Comparison of ENCODE assay signal across 8 cellular contexts in genomic region chr3:112560330-112560729, GRCh38. TPM values are rescaled to one million over a fixed set of nuclear protein-coding genes. Genes with fewer than 3 reads are reported as not detected.
DNase-seq lines count a peak whose midpoint lies in the region; ATAC-seq and TF ChIP-seq lines count a peak whose summit lies in the region.

No MANE protein-coding gene starts in this region.

- peaks cover 30 to 68% (median 50%) of the 10 kb centered on the region in 4 donors for H3K4me1 Mint-ChIP-seq in CD4-positive, alpha-beta memory T cell

- H3K9me3 Mint-ChIP-seq in CD4-positive, alpha-beta memory T cell = peaks cover 0 to 4% (median 0%) of the 10 kb centered on the region in 8 donors

- H3K27me3 Mint-ChIP-seq in CD4-positive, alpha-beta memory T cell = no peaks in the 10 kb centered on the region

- intact Hi-C loops in CD4-positive, alpha-beta memory T cell (cut with micrococcal nuclease) = loop anchor here (2.0 to 10.0 kb wide), 5 partner anchors 62 to 1488 kb away; partner anchors contain the start of genes BTLA, CD200R1, NECTIN3 and SPICE1

- no peaks in the 10 kb centered on the region for H3K36me3 ChIP-seq in CD4-positive, alpha-beta memory T cell (ENCODE audit: insufficient read depth, low read length)
- H3K36me3 ChIP-seq in NT2/D1 (ENCODE audit: insufficient read depth, insufficient read length, low read length) (peaks cover 18% of the 10 kb centered on the region), endocrine pancreas (ENCODE audit: control insufficient read depth, insufficient read depth, low read length) (no peaks in the 10 kb centered on the region), neuron (ENCODE audit: insufficient read depth, low read length) (peaks cover 8% of the 10 kb centered on the region)

- peaks cover 23 to 45% of the 10 kb centered on the region in 2 donors for H3K36me3 Mint-ChIP-seq in CD4-positive, alpha-beta memory T cell

- H3K27me3 ChIP-seq in CD4-positive, alpha-beta memory T cell (ENCODE audit: insufficient read depth, low read length) = no peaks in the 10 kb centered on the region
- H3K27me3 ChIP-seq in NT2/D1 (ENCODE audit: insufficient read depth, insufficient read length) (no peaks in the 10 kb centered on the region), endocrine pancreas (ENCODE audit: control insufficient read depth, insufficient read depth, low read length) (no peaks in the 10 kb centered on the region), neuron (ENCODE audit: insufficient read depth, low read length) (no peaks in the 10 kb centered on the region)

- no peak for DNase-seq in CD4-positive, alpha-beta memory T cell
- DNase-seq in NT2/D1 (ENCODE audit: low read depth, low spot score) = no peak
- DNase-seq in NCI-H345 treated with DMSO at 0.1 percent for 48 hours (lab: John Stamatoyannopoulos, UW; ENCODE audit: unreplicated experiment) = no peak
- no peak for DNase-seq in GM20000 (ENCODE audit: low spot score)
- DNase-seq in DMS153 treated with DMSO at 0.1 percent for 48 hours (lab: John Stamatoyannopoulos, UW; ENCODE audit: unreplicated experiment) = no peak

- no peaks in the 10 kb centered on the region for H3K9me3 ChIP-seq in CD4-positive, alpha-beta memory T cell (ENCODE audit: control insufficient read depth in 1 of 2, low read length in 2 of 2)
- H3K9me3 ChIP-seq in NT2/D1 (ENCODE audit: insufficient read depth, low read length) (peaks cover 21% of the 10 kb centered on the region; the same call in 1 of the 2 replicates), endocrine pancreas (ENCODE audit: control insufficient read depth, low read length) (no peaks in the 10 kb centered on the region), neuron (ENCODE audit: low read length) (no peaks in the 10 kb centered on the region)

- peak overlapping the region; percentile 15 for H2AFZ ChIP-seq in neuron (ENCODE audit: low read depth, low read length)

- H3K4me3 Mint-ChIP-seq in CD4-positive, alpha-beta memory T cell = peak overlapping the region; percentile 95 to 99 (median 97)

- peak overlapping the region; percentile 44 to 99 (median 87) for H3K27ac Mint-ChIP-seq in CD4-positive, alpha-beta memory T cell

- H3K4me1 ChIP-seq in CD4-positive, alpha-beta memory T cell (ENCODE audit: insufficient read depth, low read length) = peaks cover 51% of the 10 kb centered on the region
- H3K4me1 ChIP-seq in NT2/D1 (ENCODE audit: insufficient read depth, insufficient read length) = no peaks in the 10 kb centered on the region
- H3K4me1 ChIP-seq in endocrine pancreas (ENCODE audit: control insufficient read depth, insufficient read depth, low read length) = peaks cover 28% of the 10 kb centered on the region
- H3K4me1 ChIP-seq in neuron (ENCODE audit: insufficient read depth, low read length) = peaks cover 16% of the 10 kb centered on the region

- H3K9ac ChIP-seq in NT2/D1 (ENCODE audit: insufficient read length, low read depth) (peak overlapping the region; percentile 89), endocrine pancreas (ENCODE audit: control insufficient read depth, insufficient read depth, low read length) (no peak overlapping the region)

- CTCF ChIA-PET in CD4-positive, alpha-beta memory T cell (lab: Charles Lee; ENCODE audit: partially characterized antibody) = interaction anchor here (0.7 to 1.4 kb wide), 3 partner anchors 19 to 411 kb away, joined by 3 read pairs; no protein-coding TSS in a partner anchor

- peak overlapping the region in 1 of 2 donors; percentile 81 for H3K4me3 ChIP-seq in CD4-positive, alpha-beta memory T cell (ENCODE audit: low read length in 2 of 2)
- peak overlapping the region; percentile 78 for H3K4me3 ChIP-seq in NT2/D1 (ENCODE audit: insufficient read length, low read depth)
- peak overlapping the region; percentile 86 for H3K4me3 ChIP-seq in endocrine pancreas (ENCODE audit: control insufficient read depth, insufficient read depth, low read length)
- H3K4me3 ChIP-seq in neuron (ENCODE audit: low read length) = peak overlapping the region; percentile 54

- no peak for ATAC-seq in HG03565 (IDR thresholded peaks at IDR 0.05; ENCODE audit: unreplicated experiment)

- H3K27ac ChIP-seq in CD4-positive, alpha-beta memory T cell (ENCODE audit: low read depth, low read length) = peak overlapping the region; percentile 99

- POLR2A ChIA-PET in CD4-positive, alpha-beta memory T cell (lab: Charles Lee; ENCODE audit: partially characterized antibody) = interaction anchor here (2.0 to 2.7 kb wide), 3 partner anchors 15 to 431 kb away, joined by 6 to 13 read pairs (median 7); partner anchors contain the start of gene GTPBP8

- no peak for TF ChIP-seq CTCF in GM20000 (IDR thresholded peaks at IDR 0.05; ENCODE audit: extremely low read depth, missing control alignments)

RNA-seq across cellular contexts. Expression of gene ATG3, which starts 1.4 kb away (rescaled TPM):
- total RNA-seq in CD4-positive, alpha-beta memory T cell = 10 to 100 TPM; 49.0 to 54.0 TPM
- polyA plus RNA-seq in CD4-positive, alpha-beta memory T cell = 100 to 1,000 TPM in 1 of 2 donors, 10 to 100 TPM in 1; 70.2 to 107 TPM

RNA-seq across cellular contexts. Expression of gene SLC35A5, which starts 1.5 kb away (rescaled TPM):
- 10 to 100 TPM; 25.5 to 26.6 TPM for total RNA-seq in CD4-positive, alpha-beta memory T cell
- 10 to 100 TPM; 13.9 to 24.9 TPM for polyA plus RNA-seq in CD4-positive, alpha-beta memory T cell
